ENCODE assay signal across 8 cellular contexts in genomic region chr14:99884834-99885648, GRCh38.
DNase-seq lines count a peak whose midpoint lies in the region; ATAC-seq, FAIRE-seq and TF ChIP-seq lines count a peak whose summit lies in the region.

No MANE protein-coding gene starts in this region.

- intact Hi-C loops in right cardiac atrium (cut with DNase I): loop anchor here (1.0 to 10.0 kb wide), 4 partner anchors 90 to 203 kb away; partner anchors contain the start of genes EML1 (in 2 of the 4) and CYP46A1 (in 1 of the 4)

- H3K36me3 Mint-ChIP-seq in astrocyte (ENCODE audit: low read depth, unreplicated experiment): no peaks in the 10 kb centered on the region

- 55% methylated on average over 7 of the region's 7 CpGs for WGBS in right cardiac atrium
- WGBS in smooth muscle cell (ENCODE audit: low lambda C conversion rate): 62% methylated on average over 7 of the region's 7 CpGs

- H3K4me3 Mint-ChIP-seq in astrocyte (ENCODE audit: unreplicated experiment): no peak overlapping the region

- H3K27me3 ChIP-seq in astrocyte (ENCODE audit: insufficient read depth, low read length): no peaks in the 10 kb centered on the region
- no peaks in the 10 kb centered on the region for H3K27me3 ChIP-seq in right cardiac atrium (ENCODE audit: control insufficient read depth, insufficient read depth)
- H3K27me3 ChIP-seq in smooth muscle cell (ENCODE audit: low read depth): peaks cover 10% of the 10 kb centered on the region

- peaks cover 16% of the 10 kb centered on the region for H3K27me3 Mint-ChIP-seq in astrocyte (ENCODE audit: low read depth, unreplicated experiment)

- no peak overlapping the region for H3K27ac Mint-ChIP-seq in astrocyte (ENCODE audit: unreplicated experiment)

- TF ChIP-seq CTCF in astrocyte (IDR thresholded peaks at IDR 0.05; ENCODE audit: insufficient read depth, low read depth, low read length) (peak; percentile 79), smooth muscle cell (IDR thresholded peaks at IDR 0.05; ENCODE audit: borderline replicate concordance, insufficient read depth, poor library complexity, severe bottlenecking) (peak; percentile 80)

- H3K27ac ChIP-seq in astrocyte (ENCODE audit: low read depth, low read length): no peak overlapping the region
- H3K27ac ChIP-seq in right cardiac atrium (ENCODE audit: low read length): no peak overlapping the region
- H3K27ac ChIP-seq in smooth muscle cell (ENCODE audit: low read depth): no peak overlapping the region

- H3F3A ChIP-seq in smooth muscle cell (ENCODE audit: low read depth): peaks cover 7% of the 10 kb centered on the region

- peak; percentile 11 for DNase-seq in stimulated activated CD4-positive, alpha-beta T cell treated with anti-CD3 and anti-CD28 coated beads, Interleukin-15, amount 100 ng/mL, for 24 hours
- DNase-seq in stimulated activated CD4-positive, alpha-beta T cell treated with anti-CD3 and anti-CD28 coated beads, Interleukin-1b, Interleukin-23, amount 100 ng/mL, for 48 hours: no peak
- DNase-seq in NCI-H226: peak; percentile 47
- DNase-seq in astrocyte (ENCODE audit: low read depth): peak; percentile 47
- DNase-seq in right cardiac atrium: peak in 1 of 3 donors; percentile 18
- DNase-seq in smooth muscle cell (lab: John Stamatoyannopoulos, UW; ENCODE audit: unreplicated experiment): no peak

- H3K4me1 Mint-ChIP-seq in astrocyte (ENCODE audit: low read depth, unreplicated experiment): peaks cover 3% of the 10 kb centered on the region

- H2AFZ ChIP-seq in astrocyte (ENCODE audit: low read depth, low read length): no peak overlapping the region
- no peak overlapping the region for H2AFZ ChIP-seq in smooth muscle cell (ENCODE audit: low read depth)

- peak; percentile 53 for ATAC-seq in HG02885 (IDR thresholded peaks at IDR 0.05; ENCODE audit: poor library complexity, unreplicated experiment)
- ATAC-seq in right cardiac atrium: peak; percentile 58 to 80
- no peak for ATAC-seq in HG03108 (IDR thresholded peaks at IDR 0.05; ENCODE audit: unreplicated experiment)

- peaks cover 3% of the 10 kb centered on the region for H3K4me1 ChIP-seq in astrocyte (ENCODE audit: insufficient read depth, low read length)
- H3K4me1 ChIP-seq in right cardiac atrium (ENCODE audit: control insufficient read depth, insufficient read depth, low read length): no peaks in the 10 kb centered on the region
- peaks cover 40% of the 10 kb centered on the region for H3K4me1 ChIP-seq in smooth muscle cell (ENCODE audit: low read depth)

- H3K79me2 ChIP-seq in astrocyte (ENCODE audit: insufficient read depth, low read length) (no peaks in the 10 kb centered on the region), smooth muscle cell (ENCODE audit: low read depth) (no peaks in the 10 kb centered on the region)

- H3K9me3 ChIP-seq in astrocyte (ENCODE audit: insufficient read depth, low read depth, low read length): no peaks in the 10 kb centered on the region
- no peaks in the 10 kb centered on the region for H3K9me3 ChIP-seq in right cardiac atrium (ENCODE audit: control insufficient read depth, low read length)
- no peaks in the 10 kb centered on the region for H3K9me3 ChIP-seq in smooth muscle cell (replicated peaks; ENCODE audit: low read depth)

- H3K9ac ChIP-seq in astrocyte (ENCODE audit: low read length) (no peak overlapping the region), smooth muscle cell (ENCODE audit: low read depth) (no peak overlapping the region)

- H4K20me1 ChIP-seq in astrocyte (ENCODE audit: insufficient read depth, low read length): peaks cover 2% of the 10 kb centered on the region
- H4K20me1 ChIP-seq in smooth muscle cell (ENCODE audit: low read depth): peaks cover 27% of the 10 kb centered on the region

- H3K4me3 ChIP-seq in astrocyte (ENCODE audit: insufficient read depth, low read depth, low read length) (no peak overlapping the region), right cardiac atrium (ENCODE audit: low read length) (no peak overlapping the region), smooth muscle cell (no peak overlapping the region)

- no peak overlapping the region for H3K4me2 ChIP-seq in astrocyte (ENCODE audit: low read length)
- H3K4me2 ChIP-seq in smooth muscle cell: no peak overlapping the region

- FAIRE-seq in astrocyte (lab: Jason Lieb, UNC): peak; percentile 80

- no peaks in the 10 kb centered on the region for H3K9me3 Mint-ChIP-seq in astrocyte (ENCODE audit: unreplicated experiment)

- H3K36me3 ChIP-seq in astrocyte (ENCODE audit: insufficient read depth, low read length): no peaks in the 10 kb centered on the region
- H3K36me3 ChIP-seq in smooth muscle cell (ENCODE audit: low read depth): no peaks in the 10 kb centered on the region

Comparison
In these comparisons a context has a peak if more than half of its experiments do, and no peak if none do; other contexts are left out.
1. DNase-seq: peak in stimulated activated CD4-positive, alpha-beta T cell treated with anti-CD3 and anti-CD28 coated beads, Interleukin-15, amount 100 ng/mL, for 24 hours (single experiment), NCI-H226 (single experiment) and astrocyte (single experiment); none in stimulated activated CD4-positive, alpha-beta T cell treated with anti-CD3 and anti-CD28 coated beads, Interleukin-1b, Interleukin-23, amount 100 ng/mL, for 48 hours (single experiment) and smooth muscle cell (single experiment).